20 cellular contexts compared by ENCODE assay signal in the genomic region with DNA sequence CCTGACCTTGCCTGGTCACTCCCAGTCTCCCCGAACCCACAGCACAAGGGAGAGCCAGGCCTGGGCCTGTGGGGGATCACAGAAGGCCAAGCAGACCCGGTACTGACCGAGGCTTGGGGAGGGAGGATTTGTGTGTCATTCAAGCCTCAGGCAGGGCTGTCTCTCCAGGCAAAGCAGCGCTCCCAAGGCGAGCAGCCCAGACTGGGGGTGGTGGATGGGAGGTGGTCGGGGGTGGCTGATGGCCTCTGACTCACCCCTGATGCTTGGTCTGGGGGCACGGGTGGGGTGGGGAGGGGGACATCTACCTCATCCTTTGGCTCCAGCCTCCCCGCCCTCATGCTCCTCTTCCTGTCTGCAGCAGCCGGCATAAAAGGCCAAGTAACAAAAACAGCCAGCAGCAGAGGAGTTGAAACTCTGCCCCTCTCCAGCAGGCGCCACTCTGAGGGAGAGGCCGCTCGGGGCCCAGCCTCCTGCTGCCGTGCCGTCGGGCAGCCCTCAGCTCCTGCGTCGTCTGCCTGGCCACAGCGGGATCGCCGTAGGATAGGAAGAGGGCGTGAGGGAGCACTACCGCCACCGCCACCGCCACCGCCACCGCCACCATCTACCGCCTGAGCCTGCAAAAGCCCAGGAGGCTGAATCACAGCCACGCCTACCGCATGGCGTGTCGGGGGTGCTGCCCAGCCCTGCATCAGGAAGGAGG.
DNase-seq lines count a peak whose midpoint lies in the region; FAIRE-seq and TF ChIP-seq lines count a peak whose summit lies in the region.
"Had no signal": no experiment of that assay in that cellular context is flagged by ENCODE, and none has a peak within 500 bp of the region (broad histone marks: within the 10 kb centered on the region; RNA-seq: fewer than 3 reads in every experiment).

No MANE protein-coding gene starts in this region.

- H2AFZ ChIP-seq in smooth muscle cell (ENCODE audit: low read depth), result no peak overlapping the region

- H3K4me3 ChIP-seq in NT2/D1 (ENCODE audit: insufficient read length, low read depth), result peak overlapping the region; percentile 29
- no peak overlapping the region for H3K4me3 ChIP-seq in smooth muscle cell
- H3K4me3 ChIP-seq: BLaER1 treated with 17β-estradiol and CSF1 and Interleukin-3, amounts not matched to agents 10 nM and 100 nM; suprapubic skin had no signal

- H3K36me3 ChIP-seq in NT2/D1 (ENCODE audit: insufficient read depth, insufficient read length, low read length) (no peaks in the 10 kb centered on the region), smooth muscle cell (ENCODE audit: low read depth) (no peaks in the 10 kb centered on the region)
- H3K36me3 ChIP-seq: BLaER1 treated with 17β-estradiol and CSF1 and Interleukin-3, amounts not matched to agents 10 nM and 100 nM; suprapubic skin had no signal

- FAIRE-seq in H54 (lab: Jason Lieb, UNC), result no peak
- FAIRE-seq: bronchial epithelial cell had no signal

- H3K27ac ChIP-seq in smooth muscle cell (ENCODE audit: low read depth), result peak overlapping the region; percentile 47
- H3K27ac ChIP-seq: BLaER1 treated with 17β-estradiol and CSF1 and Interleukin-3, amounts not matched to agents 10 nM and 100 nM; suprapubic skin had no signal

- TF ChIP-seq POLR2A in H54 (IDR thresholded peaks at IDR 0.05; ENCODE audit: low read depth, low read length) (peak; percentile 19; the same call in 1 of the 2 replicates), erythroblast (IDR thresholded peaks at IDR 0.05; ENCODE audit: low read length) (no peak)

- no peaks in the 10 kb centered on the region for H3K79me2 ChIP-seq in smooth muscle cell (ENCODE audit: low read depth)

- no peak for TF ChIP-seq CTCF in smooth muscle cell (IDR thresholded peaks at IDR 0.05; ENCODE audit: borderline replicate concordance, insufficient read depth, poor library complexity, severe bottlenecking)

- no peaks in the 10 kb centered on the region for H3F3A ChIP-seq in smooth muscle cell (ENCODE audit: low read depth)

- peak overlapping the region; percentile 81 for H3K9ac ChIP-seq in NT2/D1 (ENCODE audit: insufficient read length, low read depth)
- H3K9ac ChIP-seq in smooth muscle cell (ENCODE audit: low read depth), result no peak overlapping the region

- 18% methylated on average over 25 of the region's 31 CpGs for WGBS in smooth muscle cell (ENCODE audit: low lambda C conversion rate)

- no peaks in the 10 kb centered on the region for H4K20me1 ChIP-seq in smooth muscle cell (ENCODE audit: low read depth)

- H3K4me1 ChIP-seq in NT2/D1 (ENCODE audit: insufficient read depth, insufficient read length) (peaks cover 34% of the 10 kb centered on the region), smooth muscle cell (ENCODE audit: low read depth) (peaks cover 14% of the 10 kb centered on the region)

- DNase-seq in H54 (ENCODE audit: insufficient read length, low spot score), result peak; percentile 39
- DNase-seq in NT2/D1 (ENCODE audit: low read depth, low spot score), result peak; percentile 20
- DNase-seq in iPS-NIHi7 (ENCODE audit: extremely low spot score), result peak; percentile 71
- DNase-seq in smooth muscle cell (lab: John Stamatoyannopoulos, UW; ENCODE audit: unreplicated experiment), result peak; percentile 10
- DNase-seq in ureter (ENCODE audit: low spot score), result no peak
- DNase-seq in kidney glomerular epithelial cell (lab: John Stamatoyannopoulos, UW), result no peak
- DNase-seq in erythroblast (lab: John Stamatoyannopoulos, UW), result no peak
- DNase-seq: activated CD8-positive, alpha-beta T cell treated with anti-CD3 and anti-CD28 coated beads, Interleukin-2, amount 10 ng/mL, durations not matched to agents 7 days and 5 days; activated naive CD8-positive, alpha-beta T cell treated with anti-CD3 and anti-CD28 coated beads for 36 hours; activated T-cell treated with anti-CD3 and anti-CD28 coated beads, Interleukin-2, amount 50 U/mL, for 48 hours; effector CD4-positive, alpha-beta T cell; hippocampal formation; left colon; NCI-H1436; NCI-H2227 treated with DMSO at 0.1 percent for 48 hours; stimulated activated CD4-positive, alpha-beta T cell treated with anti-CD3 and anti-CD28 coated beads, Interleukin-4, amount 100 ng/mL, for 4 hours; stimulated activated CD8-positive, alpha-beta memory T cell treated with anti-CD3 and anti-CD28 coated beads, Interleukin-4, amount 100 ng/mL, for 48 hours had no signal

- peak overlapping the region; percentile 64 for H3K4me2 ChIP-seq in smooth muscle cell

- no peaks in the 10 kb centered on the region for H3K27me3 ChIP-seq in NT2/D1 (ENCODE audit: insufficient read depth, insufficient read length)
- H3K27me3 ChIP-seq in smooth muscle cell (ENCODE audit: low read depth), result no peaks in the 10 kb centered on the region
- H3K27me3 ChIP-seq: BLaER1 treated with 17β-estradiol and CSF1 and Interleukin-3, amounts not matched to agents 10 nM and 100 nM had no signal

- H3K9me3 ChIP-seq in NT2/D1 (ENCODE audit: insufficient read depth, low read length) (no peaks in the 10 kb centered on the region), smooth muscle cell (replicated peaks; ENCODE audit: low read depth) (no peaks in the 10 kb centered on the region)
- H3K9me3 ChIP-seq: BLaER1 treated with 17β-estradiol and CSF1 and Interleukin-3, amounts not matched to agents 10 nM and 100 nM; suprapubic skin had no signal

Comparison
In these comparisons a context has a peak if more than half of its experiments do, and no peak if none do; other contexts are left out.
1. DNase-seq: peak in H54 (single experiment), NT2/D1 (single experiment), iPS-NIHi7 (single experiment) and smooth muscle cell (single experiment); none in ureter (single experiment), kidney glomerular epithelial cell (single experiment) and erythroblast (0 of 2).